ENCODE assay signal across 28 cellular contexts in the genomic region with DNA sequence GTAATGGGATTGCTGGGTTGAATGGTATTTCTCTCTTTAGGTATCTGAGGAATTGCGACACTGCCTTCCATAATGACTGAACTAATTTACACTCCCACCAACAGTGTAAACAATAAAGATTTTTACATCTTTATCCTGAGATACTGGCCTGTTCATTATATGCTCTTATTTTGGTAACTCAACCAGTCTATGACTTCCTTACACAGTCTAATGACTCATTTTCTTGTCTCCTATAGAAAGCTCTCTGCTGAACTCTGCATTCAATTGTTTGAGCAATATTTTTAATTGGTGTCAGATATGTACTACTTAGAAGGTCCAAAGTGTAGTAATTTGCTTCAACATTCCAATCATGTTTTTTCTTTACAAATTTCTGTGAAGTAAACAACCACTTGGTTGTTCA.
"Had no signal": no experiment of that assay in that cellular context is flagged by ENCODE, and none has a peak within 500 bp of the region (broad histone marks: within the 10 kb centered on the region; RNA-seq: fewer than 3 reads in every experiment).

No MANE protein-coding gene starts in this region.

- H3K27ac ChIP-seq: ascending aorta, cardiac muscle cell, VCaP had no signal

- H3K4me1 ChIP-seq: ascending aorta had no signal

- DNase-seq: activated B cell treated with CpG ODN at 0.5 μM for 24 hours; activated CD4-positive, alpha-beta memory T cell treated with anti-CD3 and anti-CD28 coated beads, Interleukin-2, amount 10 ng/mL, durations not matched to agents 7 days and 5 days; activated CD4-positive, alpha-beta T cell treated with anti-CD3 and anti-CD28 coated beads for 4 hours; activated CD4-positive, alpha-beta T cell treated with anti-CD3 and anti-CD28 coated beads, Interleukin-2, amount 10 ng/mL, durations not matched to agents 7 days and 5 days; activated CD4-positive, alpha-beta T cell treated with anti-CD3 and anti-CD28 coated beads, Interleukin-2, amount 50 U/mL, for 48 hours; activated CD4-positive, CD25-positive, alpha-beta regulatory T cell treated with anti-CD3 and anti-CD28 coated beads, Interleukin-2, amount 50 U/mL, for 72 hours; activated CD8-positive, alpha-beta memory T cell treated with anti-CD3 and anti-CD28 coated beads for 24 hours; activated CD8-positive, alpha-beta memory T cell treated with anti-CD3 and anti-CD28 coated beads, Interleukin-2, amount 10 ng/mL, durations not matched to agents 7 days and 5 days; activated CD8-positive, alpha-beta memory T cell treated with anti-CD3 and anti-CD28 coated beads, Interleukin-2, amount 50 U/mL, for 48 hours; activated CD8-positive, alpha-beta T cell treated with anti-CD3 and anti-CD28 coated beads, Interleukin-2, amount 10 ng/mL, durations not matched to agents 7 days and 5 days; activated effector memory CD4-positive, alpha-beta T cell treated with Interleukin-2 at 50 U/mL for 16 hours; activated gamma-delta T cell; activated naive CD4-positive, alpha-beta T cell treated with anti-CD3 and anti-CD28 coated beads, Interleukin-2, amount 10 ng/mL, durations not matched to agents 7 days and 5 days; activated naive CD4-positive, alpha-beta T cell treated with Interleukin-2 at 50 U/mL for 16 hours; activated naive CD8-positive, alpha-beta T cell treated with anti-CD3 and anti-CD28 coated beads, Interleukin-2, amount 10 ng/mL, durations not matched to agents 7 days and 5 days; activated naive CD8-positive, alpha-beta T cell treated with anti-CD3 and anti-CD28 coated beads, Interleukin-2, amount 50 U/mL, for 24 hours; activated T-cell treated with anti-CD3 and anti-CD28 coated beads, Interleukin-2, amount 50 U/mL, for 24 hours; activated T-cell treated with anti-CD3 and anti-CD28 coated beads, Interleukin-2, amount 50 U/mL, for 48 hours; amygdala; anterior cingulate cortex; caudate nucleus; cerebellar nuclear complex; T-helper 1 cell; T-helper 2 cell; T-helper 9 cell had no signal

- H3K9me3 ChIP-seq: ascending aorta had no signal

- ATAC-seq: activated CD8-positive, alpha-beta memory T cell treated with anti-CD3 and anti-CD28 coated beads, Interleukin-2, amount 10 ng/mL, durations not matched to agents 7 days and 5 days; activated CD8-positive, alpha-beta T cell treated with anti-CD3 and anti-CD28 coated beads, Interleukin-2, amount 10 ng/mL, durations not matched to agents 7 days and 5 days; activated naive CD8-positive, alpha-beta T cell treated with anti-CD3 and anti-CD28 coated beads, Interleukin-2, amount 50 U/mL, for 24 hours had no signal

- H3K36me3 ChIP-seq: ascending aorta, cardiac muscle cell had no signal

- H3K27me3 ChIP-seq: ascending aorta, cardiac muscle cell had no signal

- H3K4me3 ChIP-seq: ascending aorta, cardiac muscle cell had no signal
